Comparison of ENCODE assay signal across 21 cellular contexts in the genomic region with DNA sequence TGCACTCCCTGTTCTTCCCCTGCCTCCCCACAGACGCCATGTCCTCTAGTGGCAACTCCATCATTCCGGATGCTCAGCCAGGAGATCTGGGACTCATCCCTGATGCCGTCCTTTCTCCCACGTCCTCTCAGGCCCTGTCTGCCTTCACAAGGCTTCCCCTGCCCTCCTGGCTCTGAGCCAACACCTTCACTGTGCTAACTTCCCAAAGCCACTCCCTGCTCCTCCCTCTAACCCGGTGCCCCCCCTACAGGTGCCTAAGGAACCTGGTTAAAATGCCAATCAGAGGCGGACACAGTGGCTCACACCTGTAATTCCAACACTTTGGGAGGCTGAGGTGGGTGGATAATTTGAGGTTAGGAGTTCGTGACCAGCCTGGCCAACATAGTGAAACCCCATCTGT.
A peak's percentile ranks its signal among the peaks of the same experiment; 100 is the strongest.
DNase-seq lines count a peak whose midpoint lies in the region; ATAC-seq, FAIRE-seq and TF ChIP-seq lines count a peak whose summit lies in the region.
"Had no signal": no experiment of that assay in that cellular context is flagged by ENCODE, and none has a peak within 500 bp of the region (broad histone marks: within the 10 kb centered on the region; RNA-seq: fewer than 3 reads in every experiment).

No MANE protein-coding gene starts in this region.

- no peaks in the 10 kb centered on the region for H3K79me2 ChIP-seq in astrocyte (ENCODE audit: insufficient read depth, low read length)

- TF ChIP-seq CTCF in MCF 10A (IDR thresholded peaks at IDR 0.05; ENCODE audit: unreplicated experiment) (no peak), breast epithelium (IDR thresholded peaks at IDR 0.05) (no peak), HEK293 (tag by site-specific recombination; IDR thresholded peaks at IDR 0.05) (0 out of 2 replicates have a peak, but pooled peaks have one; percentile 17), astrocyte (IDR thresholded peaks at IDR 0.05; ENCODE audit: insufficient read depth, low read depth, low read length) (no peak), gastrocnemius medialis (IDR thresholded peaks at IDR 0.05 in 4 of 5, conservative IDR thresholded peaks at IDR 0.05 in 1 of 5) (no peak), pancreas (IDR thresholded peaks at IDR 0.05) (no peak)

- CTCF ChIA-PET in MCF 10A (lab: Yijun Ruan, JAX) (interaction anchor here (1.2 kb wide), 1 partner anchor 123 kb away, joined by 3 read pairs; no protein-coding TSS in a partner anchor), HEK293 (lab: Yijun Ruan, JAX) (interaction anchor here (2.9 to 3.2 kb wide), 2 partner anchors 9 to 21 kb away, joined by 21 to 24 read pairs; no protein-coding TSS in a partner anchor)

- no peak overlapping the region for H3K4me2 ChIP-seq in astrocyte (ENCODE audit: low read length)

- intact Hi-C loops in MCF 10A (cut with micrococcal nuclease) (no loop called here), breast epithelium (cut with DNase I; ENCODE audit: low total_unique reads) (no loop called here), gastrocnemius medialis (cut with DNase I; ENCODE audit: low total_unique reads) (no loop called here), pancreas (cut with DNase I) (no loop called here)

- DNase-seq in MCF 10A (ENCODE audit: unreplicated experiment) (peak; percentile 19), breast epithelium (ENCODE audit: low spot score in 2 of 2) (no peak), astrocyte (ENCODE audit: low read depth) (no peak), gastrocnemius medialis (no peak), pancreas (no peak)
- DNase-seq in T-helper 2 cell treated with Interferon-gamma antibody and Interleukin-4, amounts not matched to agents 5 μg/mL and 100 μg/mL, for 36 hours (ENCODE audit: low spot score), result no peak
- DNase-seq: Caco-2; CD4-positive, CD25-positive, alpha-beta regulatory T cell; DMS 273 treated with DMSO at 0.1 percent for 48 hours; DMS79 treated with DMSO at 0.1 percent for 48 hours; Kasumi-1; MG63; NCI-H1436; NCI-H2029; NCI-H446; NK-92 treated with Interleukin-12 subunit alpha and Interleukin-12 subunit beta, amount 100 ng/mL, for 24 hours; SIG-M5; T-cell had no signal

- no peak for FAIRE-seq in astrocyte (lab: Jason Lieb, UNC)
- FAIRE-seq in pancreas (lab: Jason Lieb, UNC), result no peak

- TF ChIP-seq POLR2A in breast epithelium (IDR thresholded peaks at IDR 0.05), result no peak
- TF ChIP-seq POLR2A in gastrocnemius medialis (IDR thresholded peaks at IDR 0.05), result no peak

- H3K27me3 ChIP-seq in breast epithelium, result no peaks in the 10 kb centered on the region
- H3K27me3 ChIP-seq in astrocyte (ENCODE audit: insufficient read depth, low read length), result peaks cover 70% of the 10 kb centered on the region
- H3K27me3 ChIP-seq in gastrocnemius medialis, result peaks cover 42 to 50% (median 45%) of the 10 kb centered on the region in 3 donors
- H3K27me3 ChIP-seq in pancreas, result peaks cover 0 to 7% (median 3%) of the 10 kb centered on the region in 4 donors

- POLR2A ChIA-PET in MCF 10A (lab: Yijun Ruan, JAX) (no interaction called here), HEK293 (lab: Yijun Ruan, JAX) (no interaction called here)

- ATAC-seq in gastrocnemius medialis, result no peak
- no peak for ATAC-seq in pancreas
- ATAC-seq: T-cell had no signal

- in situ Hi-C loops in gastrocnemius medialis (cut with MboI; ENCODE audit: low sequenced_read_pairs in 4 of 4), result no loop called here

- H3K9me3 ChIP-seq in breast epithelium (no peaks in the 10 kb centered on the region), HEK293 (ENCODE audit: control insufficient read depth, insufficient read depth, low read depth, low read length) (no peaks in the 10 kb centered on the region), astrocyte (ENCODE audit: insufficient read depth, low read depth, low read length) (no peaks in the 10 kb centered on the region), gastrocnemius medialis (no peaks in the 10 kb centered on the region), pancreas (no peaks in the 10 kb centered on the region)
- H3K9me3 ChIP-seq: Caco-2, MG63 had no signal

- H3K4me1 ChIP-seq in breast epithelium, result no peaks in the 10 kb centered on the region
- H3K4me1 ChIP-seq in HEK293 (ENCODE audit: control insufficient read depth, insufficient read depth, low read length), result no peaks in the 10 kb centered on the region
- H3K4me1 ChIP-seq in astrocyte (ENCODE audit: insufficient read depth, low read length), result peaks cover 4% of the 10 kb centered on the region
- H3K4me1 ChIP-seq in gastrocnemius medialis, result no peaks in the 10 kb centered on the region
- H3K4me1 ChIP-seq in pancreas, result no peaks in the 10 kb centered on the region
- H3K4me1 ChIP-seq: Caco-2 had no signal

- no peak overlapping the region for H3K27ac ChIP-seq in breast epithelium
- no peak overlapping the region for H3K27ac ChIP-seq in HEK293 (ENCODE audit: extremely low read depth, low read depth, low read length)
- H3K27ac ChIP-seq in astrocyte (ENCODE audit: low read depth, low read length), result no peak overlapping the region
- no peak overlapping the region for H3K27ac ChIP-seq in gastrocnemius medialis
- H3K27ac ChIP-seq in pancreas, result no peak overlapping the region
- H3K27ac ChIP-seq: RWPE1 had no signal

- H3K4me3 Mint-ChIP-seq in MCF 10A (ENCODE audit: unreplicated experiment), result no peak overlapping the region
- H3K4me3 Mint-ChIP-seq in astrocyte (ENCODE audit: unreplicated experiment), result peak overlapping the region; percentile 1
- H3K4me3 Mint-ChIP-seq in T-helper 2 cell treated with Interferon-gamma antibody and Interleukin-4, amounts not matched to agents 5 μg/mL and 100 μg/mL, for 36 hours, result no peak overlapping the region
- H3K4me3 Mint-ChIP-seq: T-cell had no signal

- H3K4me1 Mint-ChIP-seq in MCF 10A (ENCODE audit: insufficient read depth, unreplicated experiment) (no peaks in the 10 kb centered on the region), astrocyte (ENCODE audit: low read depth, unreplicated experiment) (peaks cover 21% of the 10 kb centered on the region)
- H3K4me1 Mint-ChIP-seq in T-helper 2 cell treated with Interferon-gamma antibody and Interleukin-4, amounts not matched to agents 5 μg/mL and 100 μg/mL, for 36 hours (ENCODE audit: low read depth), result no peaks in the 10 kb centered on the region

- H3K36me3 ChIP-seq in breast epithelium (no peaks in the 10 kb centered on the region), HEK293 (ENCODE audit: control insufficient read depth in 2 of 2, insufficient read depth in 1 of 2, low read length in 2 of 2) (no peaks in the 10 kb centered on the region), astrocyte (ENCODE audit: insufficient read depth, low read length) (no peaks in the 10 kb centered on the region), gastrocnemius medialis (no peaks in the 10 kb centered on the region), pancreas (no peaks in the 10 kb centered on the region)
- H3K36me3 ChIP-seq: MG63 had no signal

- H3K4me3 ChIP-seq in breast epithelium (no peak overlapping the region), HEK293 (ENCODE audit: low read depth, low read length) (no peak overlapping the region), astrocyte (ENCODE audit: insufficient read depth, low read depth, low read length) (no peak overlapping the region), gastrocnemius medialis (no peak overlapping the region), pancreas (no peak overlapping the region)
- H3K4me3 ChIP-seq: MG63 had no signal

- H3K36me3 Mint-ChIP-seq in MCF 10A (ENCODE audit: insufficient read depth, unreplicated experiment), result no peaks in the 10 kb centered on the region
- H3K36me3 Mint-ChIP-seq in astrocyte (ENCODE audit: low read depth, unreplicated experiment), result peaks cover 4% of the 10 kb centered on the region
- H3K36me3 Mint-ChIP-seq in T-helper 2 cell treated with Interferon-gamma antibody and Interleukin-4, amounts not matched to agents 5 μg/mL and 100 μg/mL, for 36 hours (ENCODE audit: low read depth), result no peaks in the 10 kb centered on the region
- H3K36me3 Mint-ChIP-seq: CD4-positive, CD25-positive, alpha-beta regulatory T cell; IgD-negative memory B cell; T-cell had no signal

- H3K9me3 Mint-ChIP-seq in MCF 10A (ENCODE audit: unreplicated experiment), result no peaks in the 10 kb centered on the region
- peaks cover 5% of the 10 kb centered on the region for H3K9me3 Mint-ChIP-seq in astrocyte (ENCODE audit: unreplicated experiment)
- H3K9me3 Mint-ChIP-seq in T-helper 2 cell treated with Interferon-gamma antibody and Interleukin-4, amounts not matched to agents 5 μg/mL and 100 μg/mL, for 36 hours, result no peaks in the 10 kb centered on the region
- H3K9me3 Mint-ChIP-seq: T-cell had no signal

- BruUV-seq in MCF 10A (replicated peaks; lab: Mats Ljungman, UMichigan), result no TSS peak

- H3K9ac ChIP-seq in astrocyte (ENCODE audit: low read length), result no peak overlapping the region

- H3K27ac Mint-ChIP-seq in MCF 10A (ENCODE audit: low read depth, unreplicated experiment) (no peak overlapping the region), astrocyte (ENCODE audit: unreplicated experiment) (no peak overlapping the region)
- no peak overlapping the region for H3K27ac Mint-ChIP-seq in T-helper 2 cell treated with Interferon-gamma antibody and Interleukin-4, amounts not matched to agents 5 μg/mL and 100 μg/mL, for 36 hours
- H3K27ac Mint-ChIP-seq: CD4-positive, CD25-positive, alpha-beta regulatory T cell; IgD-negative memory B cell; T-cell had no signal

- H4K20me1 ChIP-seq in astrocyte (ENCODE audit: insufficient read depth, low read length), result peaks cover 7% of the 10 kb centered on the region

- no peak overlapping the region for H2AFZ ChIP-seq in astrocyte (ENCODE audit: low read depth, low read length)

- H3K27me3 Mint-ChIP-seq in MCF 10A (ENCODE audit: insufficient read depth, unreplicated experiment), result no peaks in the 10 kb centered on the region
- peaks cover 71% of the 10 kb centered on the region for H3K27me3 Mint-ChIP-seq in astrocyte (ENCODE audit: low read depth, unreplicated experiment)
- H3K27me3 Mint-ChIP-seq in T-helper 2 cell treated with Interferon-gamma antibody and Interleukin-4, amounts not matched to agents 5 μg/mL and 100 μg/mL, for 36 hours (ENCODE audit: low read depth), result peaks cover 86% of the 10 kb centered on the region

- 55 to 59% methylated on average over 7 of the region's 7 CpGs for WGBS in pancreas, 2 donors

TF ChIP-seq in HEK293, 187 proteins besides CTCF, POLR2A, EP300 and RAD21 (continues in another document):
- 0 out of 2 replicates have a peak, but pooled peaks have one; percentile 57 for TF ChIP-seq ZNF544 (tag by site-specific recombination; IDR thresholded peaks at IDR 0.05)
- 0 out of 2 replicates have a peak, but pooled peaks have one; percentile 13 for TF ChIP-seq ZNF341 (tag by site-specific recombination; IDR thresholded peaks at IDR 0.05; ENCODE audit: low read depth)
- TF ChIP-seq, protein P1, sequence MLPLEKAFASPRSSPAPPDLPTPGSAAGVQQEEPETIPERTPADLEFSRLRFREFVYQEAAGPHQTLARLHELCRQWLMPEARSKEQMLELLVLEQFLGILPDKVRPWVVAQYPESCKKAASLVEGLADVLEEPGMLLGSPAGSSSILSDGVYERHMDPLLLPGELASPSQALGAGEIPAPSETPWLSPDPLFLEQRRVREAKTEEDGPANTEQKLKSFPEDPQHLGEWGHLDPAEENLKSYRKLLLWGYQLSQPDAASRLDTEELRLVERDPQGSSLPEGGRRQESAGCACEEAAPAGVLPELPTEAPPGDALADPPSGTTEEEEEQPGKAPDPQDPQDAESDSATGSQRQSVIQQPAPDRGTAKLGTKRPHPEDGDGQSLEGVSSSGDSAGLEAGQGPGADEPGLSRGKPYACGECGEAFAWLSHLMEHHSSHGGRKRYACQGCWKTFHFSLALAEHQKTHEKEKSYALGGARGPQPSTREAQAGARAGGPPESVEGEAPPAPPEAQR (tag by site-specific recombination; IDR thresholded peaks at IDR 0.05), result no peak
